Comparison of ENCODE assay signal across 7 cellular contexts in the genomic region with DNA sequence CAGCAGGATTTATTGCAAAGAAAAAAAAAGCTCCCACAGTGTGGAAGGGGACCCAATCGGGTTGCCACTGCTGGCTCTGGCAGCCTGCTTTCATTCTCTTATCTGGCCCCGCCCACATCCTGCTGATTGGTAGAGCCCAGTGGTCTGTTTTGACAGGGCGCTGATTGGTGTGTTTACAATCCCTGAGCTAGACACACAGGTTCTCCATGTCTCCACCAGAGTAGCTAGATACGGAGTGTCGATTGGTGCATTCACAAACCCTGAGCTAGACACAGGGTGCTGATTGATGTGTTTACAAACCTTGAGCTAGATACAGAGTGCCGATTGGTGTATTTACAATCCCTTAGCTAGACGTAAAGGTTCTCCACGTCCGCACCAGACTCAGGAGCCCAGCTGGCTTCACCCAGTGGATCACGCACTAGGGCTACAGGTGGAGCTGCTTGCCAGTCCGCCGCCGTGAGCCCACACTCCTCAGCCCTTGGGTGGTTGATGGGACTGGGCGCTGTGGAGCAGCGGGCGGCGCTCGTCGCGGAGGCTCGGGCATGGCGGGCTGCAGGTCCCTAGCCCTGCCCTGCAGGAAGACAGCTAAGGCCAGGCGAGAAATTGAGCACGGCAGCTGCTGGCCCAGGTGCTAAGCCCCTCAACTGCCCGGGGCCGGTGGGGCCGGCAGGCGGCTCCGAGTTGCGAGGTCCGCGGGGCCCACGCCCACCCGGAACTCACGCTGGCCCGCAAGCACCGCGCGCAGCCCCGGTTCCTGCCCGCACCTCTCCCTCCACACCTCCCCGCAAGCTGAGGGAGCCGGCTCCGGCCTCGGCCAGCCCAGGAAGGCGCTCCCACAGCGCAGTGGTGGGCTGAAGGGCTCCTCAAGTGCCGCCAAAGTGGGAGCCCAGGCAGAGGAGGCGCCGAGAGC. TPM values are rescaled to one million over a fixed set of nuclear protein-coding genes. Genes with fewer than 3 reads are reported as not detected.
A peak's percentile ranks its signal among the peaks of the same experiment; 100 is the strongest.
DNase-seq lines count a peak whose midpoint lies in the region; ATAC-seq and TF ChIP-seq lines count a peak whose summit lies in the region.
"Not testable (repeated sequence)": the region's sequence is repeated elsewhere in the genome, so short reads cannot be mapped to it uniquely, and the experiment has no call there.

No MANE protein-coding gene starts in this region.

- TF ChIP-seq CTCF in fibroblast of mammary gland (conservative IDR thresholded peaks at IDR 0.05; ENCODE audit: control insufficient read depth, insufficient read depth, low read depth, low read length) = not testable (repeated sequence)

- POLR2A ChIA-PET in activated naive CD8-positive, alpha-beta T cell treated with anti-CD3 and anti-CD28 coated beads, Interleukin-2, amount 10 ng/mL, durations not matched to agents 7 days and 5 days (lab: Charles Lee) = interaction anchor here (0.7 to 5.0 kb wide), 8 partner anchors 13 to 226 kb away, joined by 3 to 33 read pairs (median 9); a partner anchor contains a TSS

- not testable (repeated sequence) for H3K9me3 ChIP-seq in muscle layer of duodenum (ENCODE audit: control insufficient read depth in 1 of 2, low read length in 2 of 2)

- H3K27me3 Mint-ChIP-seq in activated naive CD8-positive, alpha-beta T cell treated with anti-CD3 and anti-CD28 coated beads, Interleukin-2, amount 10 ng/mL, durations not matched to agents 7 days and 5 days = not testable (repeated sequence)

- H3K27ac Mint-ChIP-seq in activated naive CD8-positive, alpha-beta T cell treated with anti-CD3 and anti-CD28 coated beads, Interleukin-2, amount 10 ng/mL, durations not matched to agents 7 days and 5 days = peak overlapping the region; percentile 94

- DNase-seq in NCI-H524 treated with DMSO at 0.1 percent for 48 hours (lab: John Stamatoyannopoulos, UW) = peak; percentile 2
- peak; percentile 45 for DNase-seq in activated CD4-positive, alpha-beta T cell treated with anti-CD3 and anti-CD28 coated beads for 1 hour
- DNase-seq in activated naive CD8-positive, alpha-beta T cell treated with anti-CD3 and anti-CD28 coated beads, Interleukin-2, amount 10 ng/mL, durations not matched to agents 7 days and 5 days = peak; percentile 74
- DNase-seq in fibroblast of mammary gland (ENCODE audit: low read depth) = peak; percentile 30
- DNase-seq in stimulated activated CD4-positive, alpha-beta T cell treated with anti-CD3 and anti-CD28 coated beads, Interleukin-4, amount 100 ng/mL, for 1 hour = peak; percentile 58

- not testable (repeated sequence) for H3K36me3 ChIP-seq in muscle layer of duodenum (ENCODE audit: control insufficient read depth in 1 of 2, insufficient read depth in 2 of 2, low read length in 2 of 2)

- not testable (repeated sequence) for H3K27me3 ChIP-seq in muscle layer of duodenum (ENCODE audit: low read depth, low read length)

- H3K4me1 Mint-ChIP-seq in activated naive CD8-positive, alpha-beta T cell treated with anti-CD3 and anti-CD28 coated beads, Interleukin-2, amount 10 ng/mL, durations not matched to agents 7 days and 5 days = peaks cover 52% of the 10 kb centered on the region

- not testable (repeated sequence) for H3K36me3 Mint-ChIP-seq in activated naive CD8-positive, alpha-beta T cell treated with anti-CD3 and anti-CD28 coated beads, Interleukin-2, amount 10 ng/mL, durations not matched to agents 7 days and 5 days

- peak; percentile 4 for ATAC-seq in activated naive CD8-positive, alpha-beta T cell treated with anti-CD3 and anti-CD28 coated beads, Interleukin-2, amount 10 ng/mL, durations not matched to agents 7 days and 5 days (ENCODE audit: low read depth)

- H3K4me3 Mint-ChIP-seq in activated naive CD8-positive, alpha-beta T cell treated with anti-CD3 and anti-CD28 coated beads, Interleukin-2, amount 10 ng/mL, durations not matched to agents 7 days and 5 days = peak overlapping the region; percentile 93

- peaks cover 11 to 12% of the 10 kb centered on the region in 2 donors for H3K4me1 ChIP-seq in muscle layer of duodenum (ENCODE audit: control insufficient read depth in 1 of 2, insufficient read depth in 2 of 2, low read length in 2 of 2)

- TF ChIP-seq POLR2A in GM19099 (IDR thresholded peaks at IDR 0.05; ENCODE audit: extremely low read depth, insufficient read length, low read depth) = peak; percentile 0

- H3K4me3 ChIP-seq in fibroblast of mammary gland (ENCODE audit: control insufficient read depth, low read depth, low read length) (peak overlapping the region; percentile 37), muscle layer of duodenum (ENCODE audit: low read depth in 1 of 2, low read length in 2 of 2) (peak overlapping the region; percentile 72 to 76)

- H3K9me3 Mint-ChIP-seq in activated naive CD8-positive, alpha-beta T cell treated with anti-CD3 and anti-CD28 coated beads, Interleukin-2, amount 10 ng/mL, durations not matched to agents 7 days and 5 days = not testable (repeated sequence)

- peak overlapping the region; percentile 93 for H3K27ac ChIP-seq in muscle layer of duodenum (ENCODE audit: low read length)

RNA-seq across cellular contexts. Expression of a gene that starts 3.5 kb away (rescaled TPM):
- total RNA-seq in activated naive CD8-positive, alpha-beta T cell treated with anti-CD3 and anti-CD28 coated beads, Interleukin-2, amount 10 ng/mL, durations not matched to agents 7 days and 5 days = 100 to 1,000 TPM; 184 to 185 TPM

RNA-seq across cellular contexts. Expression of a gene that starts 52.5 kb away (rescaled TPM):
- total RNA-seq in activated naive CD8-positive, alpha-beta T cell treated with anti-CD3 and anti-CD28 coated beads, Interleukin-2, amount 10 ng/mL, durations not matched to agents 7 days and 5 days = 10 to 100 TPM; 39.5 to 40.9 TPM

RNA-seq across cellular contexts. Expression of a gene that starts 53.5 kb away (rescaled TPM):
- 10 to 100 TPM; 10.2 to 12.0 TPM for total RNA-seq in activated naive CD8-positive, alpha-beta T cell treated with anti-CD3 and anti-CD28 coated beads, Interleukin-2, amount 10 ng/mL, durations not matched to agents 7 days and 5 days

RNA-seq across cellular contexts. Expression of a gene that starts 57.8 kb away (rescaled TPM):
- 1 to 10 TPM; 7.5 to 9.2 TPM for total RNA-seq in activated naive CD8-positive, alpha-beta T cell treated with anti-CD3 and anti-CD28 coated beads, Interleukin-2, amount 10 ng/mL, durations not matched to agents 7 days and 5 days

Comparison
In these comparisons a context has a peak if more than half of its experiments do, and no peak if none do; other contexts are left out.
1. Peak in every context shown above with its lines: DNase-seq, ATAC-seq, H3K4me3 ChIP-seq and H3K27ac ChIP-seq.
2. DNase-seq: peak in every context shown above with its lines; median percentile 74 in activated naive CD8-positive, alpha-beta T cell treated with anti-CD3 and anti-CD28 coated beads, Interleukin-2, amount 10 ng/mL, durations not matched to agents 7 days and 5 days; 58 in stimulated activated CD4-positive, alpha-beta T cell treated with anti-CD3 and anti-CD28 coated beads, Interleukin-4, amount 100 ng/mL, for 1 hour; 45 in activated CD4-positive, alpha-beta T cell treated with anti-CD3 and anti-CD28 coated beads for 1 hour; 30 in fibroblast of mammary gland; 2 in NCI-H524 treated with DMSO at 0.1 percent for 48 hours.